Comparison of ENCODE assay signal across 15 cellular contexts in the genomic region with DNA sequence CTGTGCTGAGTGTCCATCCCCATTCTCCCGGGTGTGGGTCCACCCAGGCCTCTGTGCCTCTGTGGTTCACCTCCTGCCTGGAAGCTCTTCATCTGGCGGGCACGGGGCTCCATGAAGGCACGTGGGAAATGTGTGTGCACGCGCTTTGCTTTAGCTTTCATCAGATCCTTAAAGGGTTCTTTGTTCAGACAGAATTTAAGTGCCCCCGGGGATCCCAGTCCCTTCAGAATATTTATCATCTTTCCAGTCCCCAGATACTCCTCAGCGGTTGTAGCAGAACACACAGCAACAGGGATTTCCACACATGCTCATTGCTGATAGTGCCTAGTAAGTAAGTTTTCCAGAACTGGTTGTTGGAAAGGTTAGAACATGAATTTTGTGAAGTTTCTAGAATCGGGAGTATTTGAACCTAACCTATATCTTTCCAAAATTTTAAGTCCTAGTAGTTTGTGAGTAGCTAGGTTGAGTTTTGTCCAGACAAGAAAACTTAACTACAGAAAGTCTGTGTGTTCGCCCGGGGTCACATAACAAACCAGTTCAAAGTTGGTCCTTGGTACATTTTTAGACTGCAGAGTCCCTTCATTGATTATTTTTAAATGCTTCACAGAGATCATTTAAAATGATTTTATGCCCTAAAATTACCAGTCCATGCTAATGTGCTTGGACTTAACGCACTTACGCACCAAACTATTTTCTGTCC.
DNase-seq lines count a peak whose midpoint lies in the region; ATAC-seq, FAIRE-seq and TF ChIP-seq lines count a peak whose summit lies in the region.
"Had no signal": no experiment of that assay in that cellular context is flagged by ENCODE, and none has a peak within 500 bp of the region (broad histone marks: within the 10 kb centered on the region; RNA-seq: fewer than 3 reads in every experiment).

No MANE protein-coding gene starts in this region.

- ATAC-seq in GM12878 (no peak), natural killer cell (no peak)

- no peaks in the 10 kb centered on the region for H3K36me3 Mint-ChIP-seq in natural killer cell

- no TSS peak for BruUV-seq in GM12878 (replicated peaks; lab: Mats Ljungman, UMichigan)

- H3K9ac ChIP-seq in BLaER1 (peak overlapping the region; percentile 25; the same call in 1 of the 2 replicates), GM12878 (ENCODE audit: control insufficient read depth, insufficient read depth, low read length) (no peak overlapping the region)
- H3K9ac ChIP-seq: SK-N-SH had no signal

- H3K36me3 ChIP-seq in BLaER1 (peaks cover 46% of the 10 kb centered on the region), GM12878 (ENCODE audit: control insufficient read depth in 2 of 2, insufficient read depth in 2 of 2, low read length in 1 of 2) (peaks cover 8 to 21% of the 10 kb centered on the region in 2 experiments), vagina (no peaks in the 10 kb centered on the region)

- H3K27ac ChIP-seq in BLaER1 (peak overlapping the region; percentile 52; the same call in 1 of the 2 replicates), GM12878 (ENCODE audit: control insufficient read depth, insufficient read depth) (no peak overlapping the region), vagina (no peak overlapping the region)
- H3K27ac ChIP-seq: ascending aorta, epithelial cell of prostate had no signal

- H3K4me3 ChIP-seq in BLaER1, result 0 out of 2 replicates have a peak overlapping the region, but pooled peaks have one; percentile 33
- no peak overlapping the region for H3K4me3 ChIP-seq in GM12878
- no peak overlapping the region for H3K4me3 ChIP-seq in vagina
- H3K4me3 ChIP-seq: ascending aorta, mucosa of descending colon had no signal

- CTCF ChIA-PET in GM12878 (lab: Yijun Ruan, JAX), result interaction anchor here (0.8 to 2.5 kb wide), 6 partner anchors 9 to 159 kb away, joined by 3 to 10 read pairs (median 6); no protein-coding TSS in a partner anchor

- no peaks in the 10 kb centered on the region for H3K9me3 ChIP-seq in BLaER1
- no peaks in the 10 kb centered on the region for H3K9me3 ChIP-seq in GM12878 (replicated peaks; ENCODE audit: control insufficient read depth, insufficient read depth, low read length)
- H3K9me3 ChIP-seq in vagina, result no peaks in the 10 kb centered on the region
- H3K9me3 ChIP-seq: ascending aorta, mucosa of descending colon, SK-N-SH had no signal

- in situ Hi-C loops in GM12878 (cut with MboI), result no loop called here

- no peak overlapping the region for H3K4me3 Mint-ChIP-seq in natural killer cell

- TF ChIP-seq EP300 in GM12878 (IDR thresholded peaks at IDR 0.05; ENCODE audit: borderline replicate concordance in 1 of 2, control insufficient read depth in 1 of 2, low read depth in 2 of 2, low read length in 2 of 2), result no peak

- H4K20me1 ChIP-seq in BLaER1 (peaks cover 96% of the 10 kb centered on the region), GM12878 (ENCODE audit: control insufficient read depth, insufficient read depth) (peaks cover 3% of the 10 kb centered on the region; the same call in 1 of the 2 replicates)

- intact Hi-C loops in GM12878 (cut with micrococcal nuclease; ENCODE audit: unreplicated experiment) (loop anchor here (2.0 to 5.0 kb wide), 2 partner anchors 79 to 159 kb away; a partner anchor contains a TSS), natural killer cell (cut with micrococcal nuclease) (loop anchor here (2.0 kb wide), 1 partner anchor 469 kb away; no protein-coding TSS in a partner anchor), vagina (cut with DNase I) (no loop called here)

- peaks cover 71% of the 10 kb centered on the region for H3K4me1 ChIP-seq in BLaER1
- H3K4me1 ChIP-seq in GM12878 (ENCODE audit: control insufficient read depth, insufficient read depth, low read length), result peaks cover 12% of the 10 kb centered on the region
- peaks cover 32% of the 10 kb centered on the region for H3K4me1 ChIP-seq in vagina

- H3K27me3 Mint-ChIP-seq in natural killer cell (ENCODE audit: low read depth in 2 of 2), result no peaks in the 10 kb centered on the region

- 88% methylated on average over 13 of the region's 13 CpGs for WGBS in GM12878 (ENCODE audit: insufficient coverage, insufficient replicate concordance, low lambda C conversion rate, missing lambda C conversion rate)

- POLR2A ChIA-PET in GM12878 (lab: Charles Lee), result no interaction called here

- TF ChIP-seq POLR2A in GM12878 (IDR thresholded peaks at IDR 0.05; ENCODE audit: low read depth, low read length) (no peak), vagina (IDR thresholded peaks at IDR 0.05) (no peak)

- no peaks in the 10 kb centered on the region for H3K9me3 Mint-ChIP-seq in natural killer cell

- TF ChIP-seq CTCF in GM12878 (IDR thresholded peaks at IDR 0.05 in 2 of 3, conservative IDR thresholded peaks at IDR 0.05 in 1 of 3; ENCODE audit: control insufficient read depth in 2 of 3, extremely low read depth in 1 of 3, insufficient read depth in 1 of 3, low read depth in 3 of 3, low read length in 3 of 3) (no peak), natural killer cell (IDR thresholded peaks at IDR 0.05) (no peak), vagina (IDR thresholded peaks at IDR 0.05) (no peak)

- H3K4me2 ChIP-seq in BLaER1 (peak overlapping the region; percentile 87), GM12878 (ENCODE audit: control insufficient read depth, insufficient read depth) (no peak overlapping the region; the same call in 1 of the 2 replicates)
- H3K4me2 ChIP-seq: SK-N-SH had no signal

- SMC1A ChIA-PET in GM12878 (lab: Charles Lee; ENCODE audit: uncharacterized antibody, unreplicated experiment), result interaction anchor here (0.7 to 1.3 kb wide), 4 partner anchors 9 to 93 kb away, joined by 3 to 5 read pairs (median 4); no protein-coding TSS in a partner anchor

- no peak overlapping the region for H2AFZ ChIP-seq in GM12878 (ENCODE audit: control insufficient read depth, low read depth, low read length)

- no peaks in the 10 kb centered on the region; the same call in 1 of the 2 replicates for H3K79me2 ChIP-seq in GM12878 (ENCODE audit: control insufficient read depth, insufficient read depth, low read length)

- RAD21 ChIA-PET in GM12878 (lab: Charles Lee; ENCODE audit: unreplicated experiment), result interaction anchor here (1.0 to 1.6 kb wide), 3 partner anchors 87 to 160 kb away, joined by 3 to 4 read pairs (median 3); a partner anchor contains a TSS

- DNase-seq in HT-29 (ENCODE audit: low spot score) (peak; percentile 11), GM12878 (ENCODE audit: low read depth, low spot score) (no peak), natural killer cell (no peak), NCI-H1105 (lab: John Stamatoyannopoulos, UW) (no peak), H4 (ENCODE audit: low spot score) (no peak), NOMO-1 treated with dmso at 0.1 percent for 144 hours (lab: John Stamatoyannopoulos, UW; ENCODE audit: unreplicated experiment) (no peak), vagina (ENCODE audit: extremely low spot score in 2 of 2) (no peak)
- DNase-seq: activated gamma-delta T cell; cortex of kidney; stimulated activated CD4-positive, alpha-beta T cell treated with anti-CD3 and anti-CD28 coated beads, Interleukin-12 subunit alpha, Interleukin-12 subunit beta, amount 100 ng/mL, for 4 hours had no signal

- H3K27me3 ChIP-seq in BLaER1 (no peaks in the 10 kb centered on the region), GM12878 (replicated peaks in 1 of 2; ENCODE audit: control insufficient read depth in 2 of 2, insufficient read depth in 2 of 2, low read length in 1 of 2) (no peaks in the 10 kb centered on the region), vagina (no peaks in the 10 kb centered on the region)
- H3K27me3 ChIP-seq: ascending aorta had no signal

- no peak for TF ChIP-seq RAD21 in GM12878 (IDR thresholded peaks at IDR 0.05; ENCODE audit: insufficient read depth, low read depth, low read length)

- FAIRE-seq in GM12878 (lab: Jason Lieb, UNC), result no peak

- H3K27ac Mint-ChIP-seq in natural killer cell, result peak overlapping the region; percentile 53 to 77

- peaks cover 52 to 53% of the 10 kb centered on the region in 2 donors for H3K4me1 Mint-ChIP-seq in natural killer cell

TF ChIP-seq in GM12878, 131 proteins besides CTCF, POLR2A, EP300 and RAD21:
- TF ChIP-seq CREM (IDR thresholded peaks at IDR 0.05; ENCODE audit: low read depth), result no peak
- TF ChIP-seq NFIC (IDR thresholded peaks at IDR 0.05; ENCODE audit: low read depth, low read length), result 0 out of 2 replicates have a peak, but pooled peaks have one; percentile 18
- TF ChIP-seq RELA (IDR thresholded peaks at IDR 0.05; ENCODE audit: borderline replicate concordance, partially characterized antibody), result no peak
TF ChIP-seq in GM12878: peak in this region for 1.
